Comparison of ENCODE assay signal across 12 cellular contexts in genomic region chr14:74620923-74621322, GRCh38. TPM values are rescaled to one million over a fixed set of nuclear protein-coding genes. Genes with fewer than 3 reads are reported as not detected.
DNase-seq lines count a peak whose midpoint lies in the region; ATAC-seq, FAIRE-seq and TF ChIP-seq lines count a peak whose summit lies in the region.
"Had no signal": no experiment of that assay in that cellular context is flagged by ENCODE, and none has a peak within 500 bp of the region (broad histone marks: within the 10 kb centered on the region; RNA-seq: fewer than 3 reads in every experiment).

No MANE protein-coding gene starts in this region.

- peaks cover 36% of the 10 kb centered on the region for H3K79me1 ChIP-seq in trophoblast cell (ENCODE audit: low read length)

- H4K12ac ChIP-seq in trophoblast cell (ENCODE audit: low read depth, low read length) = no peak overlapping the region

- H3K9me3 ChIP-seq in CD8-positive, alpha-beta memory T cell (ENCODE audit: low read length) = no peaks in the 10 kb centered on the region
- H3K9me3 ChIP-seq in Panc1 (ENCODE audit: control insufficient read depth, insufficient read depth, low read depth, low read length) = no peaks in the 10 kb centered on the region
- no peaks in the 10 kb centered on the region for H3K9me3 ChIP-seq in endothelial cell of umbilical vein (replicated peaks; ENCODE audit: control insufficient read depth, insufficient read depth, low read length)
- H3K9me3 ChIP-seq in trophoblast cell (ENCODE audit: insufficient read depth, low read depth, low read length) = no peaks in the 10 kb centered on the region

- WGBS in trophoblast cell (ENCODE audit: extremely low coverage, insufficient coverage, insufficient read length) = no CpG with 5 or more reads among the region's 3 CpGs

- peaks cover 61 to 68% (median 63%) of the 10 kb centered on the region in 3 donors for H3K4me1 Mint-ChIP-seq in CD8-positive, alpha-beta memory T cell
- peaks cover 39 to 53% (median 46%) of the 10 kb centered on the region in 3 donors for H3K4me1 Mint-ChIP-seq in T-cell

- no peak overlapping the region for H3K4me3 ChIP-seq in CD8-positive, alpha-beta memory T cell (ENCODE audit: low read length)
- no peak overlapping the region for H3K4me3 ChIP-seq in Panc1 (ENCODE audit: low read depth in 2 of 2, low read length in 2 of 2)
- H3K4me3 ChIP-seq in endothelial cell of umbilical vein (replicated peaks in 1 of 3; ENCODE audit: insufficient read depth in 1 of 3, low read depth in 1 of 3, low read length in 3 of 3) = no peak overlapping the region
- no peak overlapping the region for H3K4me3 ChIP-seq in trophoblast cell (ENCODE audit: low read depth, low read length)

- H3K9me3 Mint-ChIP-seq in CD8-positive, alpha-beta memory T cell = no peaks in the 10 kb centered on the region
- H3K9me3 Mint-ChIP-seq in T-cell = no peaks in the 10 kb centered on the region
- H3K9me3 Mint-ChIP-seq: dendritic cell treated with granulocyte-macrophage colony-stimulating factor and Interleukin-4, amounts not matched to agents 40 ng/mL and 50 ng/mL, for 4 days; naive thymus-derived CD4-positive, alpha-beta T cell had no signal

- no peak overlapping the region for H3K18ac ChIP-seq in trophoblast cell (ENCODE audit: low read length)

- H4K20me1 ChIP-seq in endothelial cell of umbilical vein (replicated peaks; ENCODE audit: control insufficient read depth, extremely low read depth, insufficient read depth, low read length) = no peaks in the 10 kb centered on the region

- no peaks in the 10 kb centered on the region for H3K9me1 ChIP-seq in endothelial cell of umbilical vein (replicated peaks; ENCODE audit: control insufficient read depth, extremely low read depth, insufficient read depth, low read length)

- H3K4me3 Mint-ChIP-seq in CD8-positive, alpha-beta memory T cell = peak overlapping the region in 6 of 7 donors; percentile 28 to 87 (median 67)
- H3K4me3 Mint-ChIP-seq in T-cell = peak overlapping the region in 1 of 3 donors; percentile 84
- H3K4me3 Mint-ChIP-seq: dendritic cell treated with granulocyte-macrophage colony-stimulating factor and Interleukin-4, amounts not matched to agents 40 ng/mL and 50 ng/mL, for 4 days had no signal

- in situ Hi-C loops in Panc1 (cut with HindIII; ENCODE audit: low pct_unique_long_range_greater_than_20kb, low sequenced_read_pairs) = no loop called here

- peak overlapping the region; percentile 22 for H3K23ac ChIP-seq in trophoblast cell (ENCODE audit: low read length)

- no peak overlapping the region for H3K14ac ChIP-seq in trophoblast cell (ENCODE audit: low read length)

- peak overlapping the region; percentile 15 for H4K91ac ChIP-seq in trophoblast cell (ENCODE audit: low read depth, low read length)

- H3K4me2 ChIP-seq in endothelial cell of umbilical vein (ENCODE audit: insufficient read depth, low read length) = peak overlapping the region; percentile 21
- H3K4me2 ChIP-seq in trophoblast cell (ENCODE audit: low read length) = no peak overlapping the region

- no peak overlapping the region for H2AK5ac ChIP-seq in trophoblast cell (ENCODE audit: low read length)

- ATAC-seq in Panc1 (no peak), HG02588 (IDR thresholded peaks at IDR 0.05; ENCODE audit: unreplicated experiment) (no peak), HG02798 (IDR thresholded peaks at IDR 0.05; ENCODE audit: poor library complexity, unreplicated experiment) (no peak), T-cell (replicated peaks in 1 of 4) (no peak)
- ATAC-seq: naive thymus-derived CD4-positive, alpha-beta T cell; T-helper 17 cell had no signal

- H2AFZ ChIP-seq in endothelial cell of umbilical vein (ENCODE audit: low read depth, low read length) = no peak overlapping the region
- no peak overlapping the region for H2AFZ ChIP-seq in trophoblast cell (ENCODE audit: insufficient read depth, low read length, poor library complexity)

- no peak overlapping the region for H3K27ac ChIP-seq in CD8-positive, alpha-beta memory T cell (ENCODE audit: low read depth, low read length)
- H3K27ac ChIP-seq in Panc1 (ENCODE audit: low read length) = peak overlapping the region; percentile 95
- peak overlapping the region; percentile 98 for H3K27ac ChIP-seq in endothelial cell of umbilical vein (ENCODE audit: insufficient read depth, low read depth, low read length)
- H3K27ac ChIP-seq in trophoblast cell (ENCODE audit: low read depth, low read length) = peak overlapping the region; percentile 81

- intact Hi-C loops in Panc1 (cut with micrococcal nuclease; ENCODE audit: unreplicated experiment) = no loop called here
- intact Hi-C loops in endothelial cell of umbilical vein (cut with micrococcal nuclease) = loop anchor here (1.0 to 2.0 kb wide), 3 partner anchors 14 to 47 kb away; no protein-coding TSS in a partner anchor

- H2BK5ac ChIP-seq in trophoblast cell (ENCODE audit: low read depth, low read length, poor library complexity) = peak overlapping the region; percentile 3

- no peaks in the 10 kb centered on the region for H3K27me3 ChIP-seq in CD8-positive, alpha-beta memory T cell (ENCODE audit: insufficient read depth, low read length, poor library complexity, severe bottlenecking)
- H3K27me3 ChIP-seq in Panc1 (ENCODE audit: control insufficient read depth, insufficient read depth, low read length) (no peaks in the 10 kb centered on the region), endothelial cell of umbilical vein (ENCODE audit: control insufficient read depth in 2 of 2, insufficient read depth in 2 of 2, low read length in 2 of 2) (no peaks in the 10 kb centered on the region), trophoblast cell (ENCODE audit: insufficient read depth, low read length) (no peaks in the 10 kb centered on the region)

- no peak for TF ChIP-seq POLR2A in endothelial cell of umbilical vein (IDR thresholded peaks at IDR 0.05; ENCODE audit: low read depth, low read length)

- POLR2A ChIA-PET in CD8-positive, alpha-beta memory T cell (lab: Charles Lee) = no interaction called here
- POLR2A ChIA-PET in Panc1 (lab: Charles Lee) (no interaction called here), endothelial cell of umbilical vein (lab: Charles Lee) (interaction anchor here (0.6 to 2.3 kb wide), 6 partner anchors 9 to 131 kb away, joined by 3 to 11 read pairs (median 6); partner anchors contain the start of gene LTBP2), T-cell (lab: Charles Lee) (no interaction called here)

- peaks cover 0 to 10% of the 10 kb centered on the region in 2 donors for H3K27me3 Mint-ChIP-seq in CD8-positive, alpha-beta memory T cell
- peaks cover 0 to 2% of the 10 kb centered on the region in 2 donors for H3K27me3 Mint-ChIP-seq in T-cell

- no peak for DNase-seq in CD8-positive, alpha-beta memory T cell
- DNase-seq in Panc1 (ENCODE audit: low read depth, low spot score) (no peak), endothelial cell of umbilical vein (ENCODE audit: low read depth, low spot score) (no peak), trophoblast cell (no peak), NCI-H1694 treated with DMSO at 0.1 percent for 48 hours (lab: John Stamatoyannopoulos, UW) (no peak), T-cell (no peak)
- DNase-seq: naive thymus-derived CD4-positive, alpha-beta T cell; NCI-H1048; T-helper 17 cell had no signal

- TF ChIP-seq CTCF in Panc1 (IDR thresholded peaks at IDR 0.05) = no peak
- TF ChIP-seq CTCF in endothelial cell of umbilical vein (IDR thresholded peaks at IDR 0.05; ENCODE audit: extremely low read depth in 1 of 2, insufficient read depth in 1 of 2, low read depth in 1 of 2, low read length in 2 of 2) = no peak

- BruUV-seq in Panc1 (replicated peaks; lab: Mats Ljungman, UMichigan) = no TSS peak
- no TSS peak for BruUV-seq in endothelial cell of umbilical vein (replicated peaks; lab: Mats Ljungman, UMichigan)

- H3K4me1 ChIP-seq in CD8-positive, alpha-beta memory T cell (ENCODE audit: insufficient read depth, low read length) = peaks cover 46% of the 10 kb centered on the region
- H3K4me1 ChIP-seq in Panc1 (ENCODE audit: control insufficient read depth, insufficient read depth, low read length) (peaks cover 62% of the 10 kb centered on the region), endothelial cell of umbilical vein (ENCODE audit: control insufficient read depth, extremely low read depth, insufficient read depth, low read length) (peaks cover 59% of the 10 kb centered on the region), trophoblast cell (ENCODE audit: control insufficient read depth in 1 of 2, insufficient read depth in 2 of 2, low read length in 2 of 2) (peaks cover 34 to 43% of the 10 kb centered on the region in 2 experiments)

- no peak overlapping the region for H4K8ac ChIP-seq in trophoblast cell (ENCODE audit: low read depth, low read length)

- peak overlapping the region; percentile 28 for H2BK120ac ChIP-seq in trophoblast cell (ENCODE audit: insufficient read depth, low read length, poor library complexity)

- H3K36me3 Mint-ChIP-seq in CD8-positive, alpha-beta memory T cell = no peaks in the 10 kb centered on the region
- H3K36me3 Mint-ChIP-seq in T-cell = no peaks in the 10 kb centered on the region

- no peak for FAIRE-seq in endothelial cell of umbilical vein (lab: Jason Lieb, UNC)

- dilution Hi-C loops in endothelial cell of umbilical vein (cut with MboI; ENCODE audit: extremely low pct_ligation_motif_present, low sequenced_read_pairs) = no loop called here

- H3K36me3 ChIP-seq in CD8-positive, alpha-beta memory T cell (ENCODE audit: insufficient read depth, low read length) = no peaks in the 10 kb centered on the region
- H3K36me3 ChIP-seq in Panc1 (ENCODE audit: control insufficient read depth, insufficient read depth, low read length) (no peaks in the 10 kb centered on the region), endothelial cell of umbilical vein (ENCODE audit: control insufficient read depth in 2 of 2, extremely low read depth in 1 of 2, insufficient read depth in 2 of 2, low read length in 2 of 2) (no peaks in the 10 kb centered on the region), trophoblast cell (ENCODE audit: control insufficient read depth in 1 of 2, insufficient read depth in 2 of 2, low read length in 2 of 2) (no peaks in the 10 kb centered on the region)

- H3K9ac ChIP-seq in endothelial cell of umbilical vein (replicated peaks; ENCODE audit: extremely low read depth, insufficient read depth, low read length) = peak overlapping the region; percentile 64
- no peak overlapping the region for H3K9ac ChIP-seq in trophoblast cell (ENCODE audit: low read length)

- H2BK12ac ChIP-seq in trophoblast cell (ENCODE audit: low read length) = peak overlapping the region; percentile 37

- H3K79me2 ChIP-seq in endothelial cell of umbilical vein (ENCODE audit: control insufficient read depth, insufficient read depth, low read length) (peaks cover 5% of the 10 kb centered on the region), trophoblast cell (ENCODE audit: control insufficient read depth, insufficient read depth, low read length, poor library complexity) (no peaks in the 10 kb centered on the region)

- CTCF ChIA-PET in CD8-positive, alpha-beta memory T cell (lab: Charles Lee) = interaction anchor here (0.7 to 8.1 kb wide), 3 partner anchors 11 to 18 kb away, joined by 3 to 92 read pairs (median 3); partner anchors contain the start of gene LTBP2
- CTCF ChIA-PET in Panc1 (lab: Charles Lee) (no interaction called here), endothelial cell of umbilical vein (lab: Charles Lee) (interaction anchor here (1.1 to 7.8 kb wide), 6 partner anchors 10 to 92 kb away, joined by 3 to 87 read pairs (median 20); partner anchors contain the start of genes AREL1, FCF1 and LTBP2), T-cell (lab: Charles Lee) (no interaction called here)

- peak overlapping the region in 7 of 8 donors; percentile 42 to 97 (median 59) for H3K27ac Mint-ChIP-seq in CD8-positive, alpha-beta memory T cell
- H3K27ac Mint-ChIP-seq in T-cell = no peak overlapping the region

- H3K4ac ChIP-seq in trophoblast cell (ENCODE audit: low read depth, low read length) = no peak overlapping the region

RNA-seq across cellular contexts. Expression of gene LTBP2, which starts 8.9 kb away (rescaled TPM):
- under 1 TPM; 0.24 to 0.42 TPM for total RNA-seq in CD8-positive, alpha-beta memory T cell
- 0.83 TPM for polyA plus RNA-seq in CD8-positive, alpha-beta memory T cell
- total RNA-seq in Panc1 (2021; ENCODE audit: unreplicated experiment) (69.8 TPM), endothelial cell of umbilical vein (264 and 268 TPM in 2 replicates), T-cell (1 to 10 TPM in 3 of 5 donors, under 1 TPM in 2; 0.39 to 1.7 (median 1.1) TPM)
- 71.3 TPM for polyA plus RNA-seq in Panc1 (2012; ENCODE audit: insufficient read length)
- polyA plus RNA-seq in endothelial cell of umbilical vein = 208 and 209 TPM in 2 replicates
- 182 and 200 TPM in 2 replicates for polyA plus RNA-seq in endothelial cell of umbilical vein (2011; cell fraction: cytosol; rRNA removed)
- polyA plus RNA-seq in endothelial cell of umbilical vein (2011; cell fraction: nucleus; rRNA removed) = 302 and 337 TPM in 2 replicates
- polyA plus RNA-seq in endothelial cell of umbilical vein (2012) = 319 and 426 TPM in 2 replicates
- 357 and 369 TPM in 2 replicates for polyA minus RNA-seq in endothelial cell of umbilical vein
- polyA minus RNA-seq in endothelial cell of umbilical vein (2011; cell fraction: cytosol; rRNA and poly(A)+ RNA removed) = not detected
- polyA minus RNA-seq in endothelial cell of umbilical vein (2011; cell fraction: nucleus; rRNA and poly(A)+ RNA removed) = 150 and 213 TPM in 2 replicates
- polyA plus RNA-seq in trophoblast cell (2013) = 3.7 and 4.1 TPM in 2 replicates

Comparison
In these comparisons a context has a peak if more than half of its experiments do, and no peak if none do; other contexts are left out.
1. H3K27ac Mint-ChIP-seq: peak in CD8-positive, alpha-beta memory T cell (7 of 8); none in T-cell (0 of 2).
2. RNA of gene LTBP2, which starts 8.9 kb away (total RNA-seq): 264 to 268 TPM in endothelial cell of umbilical vein and 69.8 TPM in Panc1 (single experiment); 0.39 to 1.7 TPM in T-cell and 0.24 to 0.42 TPM in CD8-positive, alpha-beta memory T cell; every median in the first group is over 10 times any median in the second.
3. CTCF ChIA-PET loops: an anchor here in CD8-positive, alpha-beta memory T cell (0.7 to 8.1 kb wide) and endothelial cell of umbilical vein (1.1 to 7.8 kb wide); none called in Panc1 and T-cell.